In the genomic region with DNA sequence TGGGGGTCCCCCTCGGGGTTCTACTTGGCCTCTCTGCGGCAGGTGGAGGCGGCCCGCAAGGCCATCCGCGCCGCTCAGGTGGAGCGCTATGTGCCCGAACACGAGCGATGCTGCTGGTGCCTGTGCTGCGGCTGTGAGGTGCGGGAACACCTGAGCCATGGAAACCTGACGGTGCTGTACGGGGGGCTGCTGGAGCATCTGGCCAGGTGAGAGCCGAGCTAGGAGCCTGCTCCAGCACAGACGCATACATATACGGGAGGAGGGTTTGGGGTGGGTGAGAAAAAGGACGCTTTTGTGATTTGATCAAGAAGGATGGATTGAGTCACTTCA, we compare ENCODE assay signal across 7 cellular contexts. TPM values are rescaled to one million over a fixed set of nuclear protein-coding genes. Genes with fewer than 3 reads are reported as not detected.
A peak's percentile ranks its signal among the peaks of the same experiment; 100 is the strongest.
DNase-seq lines count a peak whose midpoint lies in the region; ATAC-seq and TF ChIP-seq lines count a peak whose summit lies in the region.
"Had no signal": no experiment of that assay in that cellular context is flagged by ENCODE, and none has a peak within 500 bp of the region (broad histone marks: within the 10 kb centered on the region; RNA-seq: fewer than 3 reads in every experiment).

No MANE protein-coding gene starts in this region.

- no peaks in the 10 kb centered on the region for H3K27me3 Mint-ChIP-seq in Calu3 (ENCODE audit: unreplicated experiment)

- peak overlapping the region; percentile 45 for H3K27ac Mint-ChIP-seq in Calu3 (ENCODE audit: unreplicated experiment)

- 0% methylated on average over 4 of the region's 19 CpGs; no CpG with 5 or more reads in 1 of the 2 experiments for WGBS in IMR-90 (ENCODE audit: extremely low coverage in 2 of 2, insufficient read length in 1 of 2), 2 experiments
- 3 to 6% (median 4%) methylated on average over 15 to 19 of the region's 19 CpGs for WGBS in spleen, 5 donors

- H2BK120ac ChIP-seq in IMR-90 (ENCODE audit: low read depth, low read length): peak overlapping the region; percentile 13; the same call in 1 of the 2 replicates

- H3K4me3 ChIP-seq in IMR-90 (ENCODE audit: insufficient read depth, low read depth, low read length) (peak overlapping the region; percentile 83), epithelial cell of esophagus (ENCODE audit: low read length) (peak overlapping the region; percentile 84), spleen (peak overlapping the region; percentile 62 to 87 (median 81))

- H3K36me3 ChIP-seq in IMR-90 (ENCODE audit: control insufficient read depth, insufficient read depth, low read length) (peaks cover 9% of the 10 kb centered on the region), spleen (peaks cover 0 to 44% (median 27%) of the 10 kb centered on the region in 6 donors)

- in situ Hi-C loops in IMR-90 (cut with MboI; ENCODE audit: low sequenced_read_pairs): no loop called here

- H3K36me3 Mint-ChIP-seq in Calu3 (ENCODE audit: insufficient read depth, unreplicated experiment): peaks cover 39% of the 10 kb centered on the region

- peak overlapping the region; percentile 68; the same call in 1 of the 3 replicates for H2BK15ac ChIP-seq in IMR-90 (ENCODE audit: low read depth, low read length)

- peak overlapping the region; percentile 94 for H2AK9ac ChIP-seq in IMR-90 (replicated peaks; ENCODE audit: low read depth, low read length, poor library complexity)

- no peaks in the 10 kb centered on the region for H4K20me1 ChIP-seq in IMR-90 (ENCODE audit: insufficient read depth, low read length)

- H3K9me1 ChIP-seq in IMR-90 (ENCODE audit: insufficient read depth, low read length): peaks cover 8% of the 10 kb centered on the region

- H3K4me1 Mint-ChIP-seq in Calu3 (ENCODE audit: low read depth, unreplicated experiment): peaks cover 9% of the 10 kb centered on the region

- peak overlapping the region; percentile 71 for H3K9ac ChIP-seq in IMR-90 (ENCODE audit: low read depth, low read length)

- 0 out of 2 replicates have a peak overlapping the region, but pooled peaks have one; percentile 27 for H2BK20ac ChIP-seq in IMR-90 (ENCODE audit: low read depth, low read length)

- H3K9me3 ChIP-seq in IMR-90 (ENCODE audit: control insufficient read depth, insufficient read depth, low read length) (no peaks in the 10 kb centered on the region), spleen (no peaks in the 10 kb centered on the region)

- H3K56ac ChIP-seq in IMR-90 (ENCODE audit: extremely low read depth, insufficient read depth, low read length): peak overlapping the region; percentile 49

- H3K4ac ChIP-seq in IMR-90 (ENCODE audit: low read depth, low read length): peak overlapping the region; percentile 80

- peak overlapping the region; percentile 44 for H4K5ac ChIP-seq in IMR-90 (ENCODE audit: low read depth, low read length)

- no peaks in the 10 kb centered on the region for H3K27me3 ChIP-seq in IMR-90 (ENCODE audit: control insufficient read depth, insufficient read depth, low read length)
- H3K27me3 ChIP-seq in spleen (replicated peaks in 1 of 7): no peaks in the 10 kb centered on the region

- H3K4me1 ChIP-seq in IMR-90 (ENCODE audit: control insufficient read depth, insufficient read depth, low read length): peaks cover 7% of the 10 kb centered on the region
- peaks cover 17 to 53% (median 35%) of the 10 kb centered on the region in 6 donors for H3K4me1 ChIP-seq in spleen

- dilution Hi-C loops in IMR-90 (cut with HindIII; ENCODE audit: low sequenced_read_pairs, unreplicated experiment): no loop called here

- TF ChIP-seq CTCF in Calu3 (IDR thresholded peaks at IDR 0.05; ENCODE audit: unreplicated experiment): no peak
- no peak for TF ChIP-seq CTCF in IMR-90 (conservative IDR thresholded peaks at IDR 0.05; ENCODE audit: low read depth, low read length)
- TF ChIP-seq CTCF in epithelial cell of esophagus (IDR thresholded peaks at IDR 0.05; ENCODE audit: insufficient read depth, low read depth, low read length, missing control alignments): no peak
- no peak for TF ChIP-seq CTCF in spleen (IDR thresholded peaks at IDR 0.05 in 8 of 11, conservative IDR thresholded peaks at IDR 0.05 in 3 of 11)

- peak overlapping the region; percentile 71 for H2AK5ac ChIP-seq in IMR-90 (ENCODE audit: low read depth, low read length)

- no peak for TF ChIP-seq POLR2A in IMR-90 (IDR thresholded peaks at IDR 0.05; ENCODE audit: low read depth, low read length)
- TF ChIP-seq POLR2A in spleen (IDR thresholded peaks at IDR 0.05): no peak

- H4K91ac ChIP-seq in IMR-90 (ENCODE audit: insufficient read depth, low read depth, low read length): peak overlapping the region; percentile 74

- no peaks in the 10 kb centered on the region for H3K9me3 Mint-ChIP-seq in Calu3 (ENCODE audit: low read depth, unreplicated experiment)

- H3K4me3 Mint-ChIP-seq in Calu3 (ENCODE audit: low read depth, unreplicated experiment): peak overlapping the region; percentile 99

- DNase-seq in Calu3: peak; percentile 10
- no peak for DNase-seq in IMR-90
- peak; percentile 37 for DNase-seq in epithelial cell of esophagus (ENCODE audit: low read depth)
- no peak for DNase-seq in spleen
- DNase-seq in stimulated activated CD8-positive, alpha-beta memory T cell treated with anti-CD3 and anti-CD28 coated beads, Interleukin-4, amount 100 ng/mL, for 48 hours: no peak

- H3K18ac ChIP-seq in IMR-90 (ENCODE audit: low read depth, low read length): no peak overlapping the region; the same call in 1 of the 2 replicates

- peak overlapping the region; percentile 93 for H2AFZ ChIP-seq in IMR-90 (replicated peaks; ENCODE audit: low read length, poor library complexity)

- no peak for TF ChIP-seq RAD21 in IMR-90 (IDR thresholded peaks at IDR 0.05; ENCODE audit: low read length)

- H3K4me2 ChIP-seq in IMR-90 (ENCODE audit: low read depth, low read length): peak overlapping the region; percentile 98

- H3K14ac ChIP-seq in IMR-90 (replicated peaks; ENCODE audit: low read depth, low read length): peak overlapping the region; percentile 67

- intact Hi-C loops in Calu3 (cut with micrococcal nuclease; ENCODE audit: unreplicated experiment): no loop called here
- intact Hi-C loops in IMR-90 (cut with micrococcal nuclease): no loop called here
- intact Hi-C loops in spleen (cut with DNase I; ENCODE audit: low total_unique reads): no loop called here

- ATAC-seq in IMR-90 (ENCODE audit: low read depth) (peak; percentile 2), HG02571 (IDR thresholded peaks at IDR 0.05; ENCODE audit: unreplicated experiment) (no peak)

- BruUV-seq in Calu3 (replicated peaks; lab: Mats Ljungman, UMichigan) (no TSS peak), IMR-90 (replicated peaks; lab: Mats Ljungman, UMichigan) (no TSS peak)

- POLR2A ChIA-PET in IMR-90 (lab: Charles Lee; ENCODE audit: unreplicated experiment): no interaction called here

- H3K23ac ChIP-seq in IMR-90 (ENCODE audit: low read depth, low read length): peak overlapping the region; percentile 93

- H3K79me1 ChIP-seq in IMR-90 (ENCODE audit: low read depth in 1 of 2, low read length in 2 of 2): peaks cover 22 to 60% of the 10 kb centered on the region in 2 experiments

- CTCF ChIA-PET in Calu3 (lab: Charles Lee) (interaction anchor here (1.0 kb wide), 1 partner anchor 308 kb away, joined by 3 read pairs; no protein-coding TSS in a partner anchor), IMR-90 (lab: Yijun Ruan, JAX) (no interaction called here)

- peak overlapping the region; percentile 61 to 93 for H4K8ac ChIP-seq in IMR-90 (ENCODE audit: low read depth in 2 of 2, low read length in 2 of 2)

- peak overlapping the region; percentile 64 for H3K27ac ChIP-seq in IMR-90 (ENCODE audit: insufficient read depth, low read length)
- H3K27ac ChIP-seq in spleen: peak overlapping the region; percentile 67 to 90 (median 86)

- peak overlapping the region; percentile 77 for H2BK5ac ChIP-seq in IMR-90 (ENCODE audit: low read depth, low read length, poor library complexity, severe bottlenecking)

TF ChIP-seq in IMR-90, 13 proteins besides CTCF, POLR2A, EP300 and RAD21 (continues in another document):
- TF ChIP-seq BHLHE40 (IDR thresholded peaks at IDR 0.05; ENCODE audit: low read depth, low read length) (no peak), NFE2L2 (IDR thresholded peaks at IDR 0.05; ENCODE audit: low read depth, low read length) (no peak), CHD1 (IDR thresholded peaks at IDR 0.05; ENCODE audit: low read depth, low read length) (no peak)

RNA-seq across cellular contexts. Expression of gene CENATAC, which starts 0.4 kb away (rescaled TPM):
- 43.0 and 46.9 TPM in 2 replicates for total RNA-seq in Calu3 (2022)
- total RNA-seq in IMR-90 (2012; rRNA removed): 13.1 and 15.3 TPM in 2 replicates
- polyA plus RNA-seq in IMR-90 (2012; rRNA removed): 15.0 and 16.7 TPM in 2 replicates
- polyA plus RNA-seq in IMR-90 (2012; cell fraction: cytosol; rRNA removed): 4.5 and 6.8 TPM in 2 replicates
- 63.1 and 120 TPM in 2 replicates for polyA plus RNA-seq in IMR-90 (2012; cell fraction: nucleus; rRNA removed; ENCODE audit: low replicate concordance)
- 10 to 100 TPM; 39.2 to 86.2 (median 66.7) TPM for total RNA-seq in spleen
- 10 to 100 TPM; 27.0 to 80.8 (median 44.1) TPM for polyA plus RNA-seq in spleen

RNA-seq across cellular contexts. Expression of gene RPS25, which starts 19.8 kb away (rescaled TPM):
- total RNA-seq in Calu3 (2022): 471 and 510 TPM in 2 replicates
- total RNA-seq in IMR-90 (2012; rRNA removed): 727 and 842 TPM in 2 replicates
- polyA plus RNA-seq in IMR-90 (2012; rRNA removed): 905 and 1,237 TPM in 2 replicates
- polyA plus RNA-seq in IMR-90 (2012; cell fraction: cytosol; rRNA removed): 303 and 612 TPM in 2 replicates
- polyA plus RNA-seq in IMR-90 (2012; cell fraction: nucleus; rRNA removed; ENCODE audit: low replicate concordance): 63.8 and 509 TPM in 2 replicates
- 1,000 to 10,000 TPM in 6 of 7 donors, 100 to 1,000 TPM in 1; 945 to 1,264 (median 1,141) TPM for total RNA-seq in spleen
- 1,000 to 10,000 TPM; 4,407 to 5,214 (median 4,978) TPM for polyA plus RNA-seq in spleen

RNA-seq across cellular contexts. Expression of gene TRAPPC4, which starts 20.2 kb away (rescaled TPM):
- 42.0 and 43.9 TPM in 2 replicates for total RNA-seq in Calu3 (2022)
- total RNA-seq in IMR-90 (2012; rRNA removed): 102 and 151 TPM in 2 replicates
- 162 and 253 TPM in 2 replicates for polyA plus RNA-seq in IMR-90 (2012; rRNA removed)
- polyA plus RNA-seq in IMR-90 (2012; cell fraction: cytosol; rRNA removed): 74.8 and 107 TPM in 2 replicates
- 52.9 and 66.6 TPM in 2 replicates for polyA plus RNA-seq in IMR-90 (2012; cell fraction: nucleus; rRNA removed; ENCODE audit: low replicate concordance)
- total RNA-seq in spleen: 10 to 100 TPM; 43.0 to 61.8 (median 54.4) TPM
- 10 to 100 TPM; 33.1 to 53.0 (median 47.6) TPM for polyA plus RNA-seq in spleen

RNA-seq across cellular contexts. Expression of gene FOXR1, which starts 26.8 kb away (rescaled TPM):
- not detected in 2 replicates for total RNA-seq in Calu3 (2022)
- total RNA-seq in IMR-90 (2012; rRNA removed): not detected in 2 replicates
- polyA plus RNA-seq in IMR-90 (2012; rRNA removed): not detected in 2 replicates
- polyA plus RNA-seq in IMR-90 (2012; cell fraction: cytosol; rRNA removed): not detected in 2 replicates
- polyA plus RNA-seq in IMR-90 (2012; cell fraction: nucleus; rRNA removed; ENCODE audit: low replicate concordance): not detected in 2 replicates
- not detected for total RNA-seq in spleen
- not detected for polyA plus RNA-seq in spleen
- total RNA-seq: LHCN-M2 had no signal

RNA-seq across cellular contexts. Expression of gene SLC37A4, which starts 32.3 kb away (rescaled TPM):
- total RNA-seq in Calu3 (2022) (21.2 and 24.6 TPM in 2 replicates), IMR-90 (2012; rRNA removed) (7.5 and 8.3 TPM in 2 replicates), spleen (10 to 100 TPM in 6 of 7 donors, 1 to 10 TPM in 1; 9.9 to 26.0 (median 15.9) TPM)
- polyA plus RNA-seq in IMR-90 (2012; rRNA removed) (14.3 and 15.1 TPM in 2 replicates), spleen (10 to 100 TPM in 2 of 3 donors, 1 to 10 TPM in 1; 8.2 to 12.6 (median 10.1) TPM)
- polyA plus RNA-seq in IMR-90 (2012; cell fraction: cytosol; rRNA removed): 12.5 and 14.1 TPM in 2 replicates
- 40.1 and 57.8 TPM in 2 replicates for polyA plus RNA-seq in IMR-90 (2012; cell fraction: nucleus; rRNA removed; ENCODE audit: low replicate concordance)

Comparison
In these comparisons a context has a peak if more than half of its experiments do, and no peak if none do; other contexts are left out.
1. DNase-seq: peak in Calu3 (single experiment) and epithelial cell of esophagus (single experiment); none in IMR-90 (single experiment), spleen (single experiment) and stimulated activated CD8-positive, alpha-beta memory T cell treated with anti-CD3 and anti-CD28 coated beads, Interleukin-4, amount 100 ng/mL, for 48 hours (single experiment).
2. Peak in every context shown above with its lines, with median percentiles within 50 percentile points of each other: H3K4me3 ChIP-seq.